ENCODE assay signal across 22 cellular contexts in the genomic region with DNA sequence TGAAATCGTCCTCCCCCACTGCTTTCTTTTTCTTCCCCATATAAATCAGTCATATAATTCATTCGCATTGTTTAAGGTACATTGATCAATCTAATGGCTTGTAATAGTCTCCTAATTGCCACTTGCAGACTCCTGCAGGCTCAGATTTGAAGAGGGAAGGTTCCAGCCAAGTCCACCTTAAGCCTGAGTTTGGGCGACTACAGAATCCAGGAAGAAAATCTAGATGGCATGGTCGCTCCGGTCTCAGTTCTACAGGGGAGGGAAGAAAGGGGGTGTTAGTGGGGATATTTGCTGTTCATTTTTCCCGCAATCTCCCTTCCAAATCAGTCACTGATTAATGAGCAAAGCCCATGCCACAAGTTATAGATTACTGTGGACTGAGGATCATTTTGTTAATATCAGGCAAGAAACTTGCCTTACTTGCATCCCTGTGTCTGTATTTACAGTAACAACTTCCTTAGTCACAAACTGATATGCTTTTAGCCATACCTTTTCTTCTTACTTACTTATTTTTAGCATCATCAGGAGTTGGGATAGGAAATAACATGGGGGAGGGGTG. TPM values are rescaled to one million over a fixed set of nuclear protein-coding genes. Genes with fewer than 3 reads are reported as not detected.
A peak's percentile ranks its signal among the peaks of the same experiment; 100 is the strongest.
DNase-seq lines count a peak whose midpoint lies in the region; ATAC-seq and TF ChIP-seq lines count a peak whose summit lies in the region.
"Had no signal": no experiment of that assay in that cellular context is flagged by ENCODE, and none has a peak within 500 bp of the region (broad histone marks: within the 10 kb centered on the region; RNA-seq: fewer than 3 reads in every experiment).

No MANE protein-coding gene starts in this region.

- peak overlapping the region in 1 of 2 experiments; percentile 67 for H3K4me3 ChIP-seq in mesenchymal stem cell (ENCODE audit: insufficient read depth in 1 of 2, low read depth in 1 of 2, low read length in 2 of 2)
- H3K4me3 ChIP-seq in lower leg skin (ENCODE audit: low read depth, poor library complexity, severe bottlenecking): no peak overlapping the region

- no peak for TF ChIP-seq POLR2A in lower leg skin (IDR thresholded peaks at IDR 0.05)

- peaks cover 33% of the 10 kb centered on the region for H3K4me1 ChIP-seq in mesenchymal stem cell (ENCODE audit: control insufficient read depth, insufficient read depth, low read depth, low read length)

- H2BK5ac ChIP-seq in mesenchymal stem cell (ENCODE audit: low read depth, low read length, poor library complexity, severe bottlenecking): no peak overlapping the region

- WGBS in mesenchymal stem cell: 32% methylated on average over 4 of the region's 6 CpGs
- 58 to 67% methylated on average over 6 of the region's 6 CpGs for WGBS in lower leg skin, 2 donors

- peak overlapping the region; percentile 49 for H3K9ac ChIP-seq in mesenchymal stem cell (ENCODE audit: low read length)

- H3K36me3 Mint-ChIP-seq in brain (no peaks in the 10 kb centered on the region), type B pancreatic cell (no peaks in the 10 kb centered on the region)

- no peak overlapping the region for H2AK5ac ChIP-seq in mesenchymal stem cell (ENCODE audit: low read length, severe bottlenecking)

- no peaks in the 10 kb centered on the region for H3K36me3 ChIP-seq in mesenchymal stem cell (ENCODE audit: control insufficient read depth in 1 of 2, insufficient read depth in 2 of 2, low read depth in 1 of 2, low read length in 2 of 2)
- H3K36me3 ChIP-seq: pancreas, WERI-Rb-1 had no signal

- peaks cover 61% of the 10 kb centered on the region for H3K4me1 Mint-ChIP-seq in stimulated activated naive CD8-positive, alpha-beta T cell treated with anti-CD3 and anti-CD28 coated beads, Interleukin-15, amount 100 ng/mL, for 72 hours
- H3K4me1 Mint-ChIP-seq in brain (peaks cover 84% of the 10 kb centered on the region), type B pancreatic cell (ENCODE audit: unreplicated experiment) (peaks cover 45% of the 10 kb centered on the region)

- ATAC-seq in stimulated activated naive CD8-positive, alpha-beta T cell treated with anti-CD3 and anti-CD28 coated beads, Interleukin-15, amount 100 ng/mL, for 72 hours: no peak
- ATAC-seq in stimulated activated naive CD8-positive, alpha-beta T cell treated with anti-CD3 and anti-CD28 coated beads, Interleukin-15, Interleukin-2, amounts not matched to agents 100 U/mL and 50 U/mL, for 24 hours: no peak
- ATAC-seq in GM21515 (IDR thresholded peaks at IDR 0.05; ENCODE audit: unreplicated experiment): no peak
- ATAC-seq: activated CD8-positive, alpha-beta T cell treated with anti-CD3 and anti-CD28 coated beads, Interleukin-2, amount 10 ng/mL, durations not matched to agents 7 days and 5 days had no signal

- H2BK15ac ChIP-seq in mesenchymal stem cell (ENCODE audit: low read depth, poor library complexity, severe bottlenecking): no peak overlapping the region

- no peak overlapping the region for H3K4me2 ChIP-seq in mesenchymal stem cell (ENCODE audit: low read length, poor library complexity, severe bottlenecking)

- TF ChIP-seq CTCF in brain (conservative IDR thresholded peaks at IDR 0.05) (no peak), type B pancreatic cell (conservative IDR thresholded peaks at IDR 0.05) (no peak), lower leg skin (IDR thresholded peaks at IDR 0.05) (no peak)

- no peak overlapping the region for H3K27ac ChIP-seq in mesenchymal stem cell (ENCODE audit: low read length, poor library complexity, severe bottlenecking)
- H3K27ac ChIP-seq: pancreas, WERI-Rb-1 had no signal

- no peaks in the 10 kb centered on the region for H3K9me3 ChIP-seq in mesenchymal stem cell (ENCODE audit: control insufficient read depth, low read length)
- H3K9me3 ChIP-seq: pancreas had no signal

- no peaks in the 10 kb centered on the region for H3K9me3 Mint-ChIP-seq in stimulated activated naive CD8-positive, alpha-beta T cell treated with anti-CD3 and anti-CD28 coated beads, Interleukin-15, amount 100 ng/mL, for 72 hours
- peaks cover 2 to 10% (median 5%) of the 10 kb centered on the region in 5 experiments for H3K9me3 Mint-ChIP-seq in brain
- no peaks in the 10 kb centered on the region for H3K9me3 Mint-ChIP-seq in type B pancreatic cell
- H3K9me3 Mint-ChIP-seq: central memory CD8-positive, alpha-beta T cell had no signal

- no peak overlapping the region for H3K27ac Mint-ChIP-seq in stimulated activated naive CD8-positive, alpha-beta T cell treated with anti-CD3 and anti-CD28 coated beads, Interleukin-15, amount 100 ng/mL, for 72 hours
- H3K27ac Mint-ChIP-seq in brain (peak overlapping the region in 1 of 5 experiments; percentile 12), type B pancreatic cell (no peak overlapping the region)
- H3K27ac Mint-ChIP-seq: activated CD8-positive, alpha-beta T cell treated with anti-CD3 and anti-CD28 coated beads, Interleukin-2, amount 10 ng/mL, durations not matched to agents 7 days and 5 days had no signal

- DNase-seq in stimulated activated naive CD8-positive, alpha-beta T cell treated with anti-CD3 and anti-CD28 coated beads, Interleukin-15, amount 100 ng/mL, for 72 hours: no peak
- DNase-seq in stimulated activated naive CD8-positive, alpha-beta T cell treated with anti-CD3 and anti-CD28 coated beads, Interleukin-15, Interleukin-2, amounts not matched to agents 100 U/mL and 50 U/mL, for 24 hours: no peak
- no peak for DNase-seq in mesenchymal stem cell
- no peak for DNase-seq in type B pancreatic cell (ENCODE audit: extremely low spot score, unreplicated experiment)
- DNase-seq in lower leg skin (ENCODE audit: low spot score in 2 of 2): no peak
- no peak for DNase-seq in midbrain (lab: John Stamatoyannopoulos, UW)
- DNase-seq: activated CD8-positive, alpha-beta T cell treated with anti-CD3 and anti-CD28 coated beads, Interleukin-2, amount 10 ng/mL, durations not matched to agents 7 days and 5 days; amygdala; effector CD8-positive, alpha-beta T cell; Kasumi-1; NCI-H1105 treated with DMSO at 0.1 percent for 48 hours; NCI-H524 treated with DMSO at 0.1 percent for 48 hours; Right ventricle myocardium superior; stimulated activated CD4-positive, alpha-beta T cell treated with anti-CD3 and anti-CD28 coated beads, Interleukin-2, amount 100 ng/mL, for 24 hours; T-helper 1 cell; WERI-Rb-1 had no signal

- peaks cover 76 to 80% of the 10 kb centered on the region in 2 experiments for H3K27me3 ChIP-seq in mesenchymal stem cell (ENCODE audit: control insufficient read depth in 1 of 2, insufficient read depth in 1 of 2, low read length in 2 of 2)

- no peak overlapping the region for H3K14ac ChIP-seq in mesenchymal stem cell (ENCODE audit: low read length in 2 of 2)

- no peak overlapping the region for H3K18ac ChIP-seq in mesenchymal stem cell (ENCODE audit: low read depth in 1 of 2, low read length in 2 of 2)

- H3K4me3 Mint-ChIP-seq in stimulated activated naive CD8-positive, alpha-beta T cell treated with anti-CD3 and anti-CD28 coated beads, Interleukin-15, amount 100 ng/mL, for 72 hours: peak overlapping the region; percentile 30 to 71
- peak overlapping the region; percentile 62 to 86 (median 72) for H3K4me3 Mint-ChIP-seq in brain
- H3K4me3 Mint-ChIP-seq in type B pancreatic cell: peak overlapping the region; percentile 81
- H3K4me3 Mint-ChIP-seq: activated CD8-positive, alpha-beta T cell treated with anti-CD3 and anti-CD28 coated beads, Interleukin-2, amount 10 ng/mL, durations not matched to agents 7 days and 5 days; central memory CD8-positive, alpha-beta T cell had no signal

- H3K23ac ChIP-seq in mesenchymal stem cell (ENCODE audit: low read length in 2 of 2): no peak overlapping the region

- H4K91ac ChIP-seq in mesenchymal stem cell (ENCODE audit: low read length): no peak overlapping the region

- no peak overlapping the region for H4K8ac ChIP-seq in mesenchymal stem cell (ENCODE audit: low read length)

- H2BK120ac ChIP-seq in mesenchymal stem cell (ENCODE audit: low read depth, low read length): no peak overlapping the region

- intact Hi-C loops in lower leg skin (cut with DNase I; ENCODE audit: low total_unique reads): no loop called here

- H3K79me1 ChIP-seq in mesenchymal stem cell (replicated peaks; ENCODE audit: low read length, poor library complexity, severe bottlenecking): no peaks in the 10 kb centered on the region

- no peak overlapping the region for H2BK12ac ChIP-seq in mesenchymal stem cell (ENCODE audit: low read length in 2 of 2)

- H2AFZ ChIP-seq in mesenchymal stem cell (ENCODE audit: low read depth, low read length): no peak overlapping the region

- peaks cover 100% of the 10 kb centered on the region for H3K27me3 Mint-ChIP-seq in stimulated activated naive CD8-positive, alpha-beta T cell treated with anti-CD3 and anti-CD28 coated beads, Interleukin-15, amount 100 ng/mL, for 72 hours
- H3K27me3 Mint-ChIP-seq in brain (peaks cover 96% of the 10 kb centered on the region), type B pancreatic cell (peaks cover 96% of the 10 kb centered on the region)

- no peak overlapping the region for H3K4ac ChIP-seq in mesenchymal stem cell (ENCODE audit: low read depth in 1 of 2, low read length in 2 of 2)

RNA-seq across cellular contexts. Expression of a gene that starts 5.5 kb away (rescaled TPM):
- polyA plus RNA-seq in brain (ENCODE audit: insufficient read depth, low read depth, low replicate concordance): 0.61 TPM
- polyA plus RNA-seq in mesenchymal stem cell (2013, experiment 1 of 2): not detected
- not detected for polyA plus RNA-seq in mesenchymal stem cell (2013, experiment 2 of 2)
- total RNA-seq in type B pancreatic cell (ENCODE audit: low replicate concordance) (0.56 TPM in 1 of 2 replicates, not detected in the other), lower leg skin (1 to 10 TPM in 1 of 4 donors, not detected in 3; 1.7 TPM)
- total RNA-seq: activated CD8-positive, alpha-beta T cell treated with anti-CD3 and anti-CD28 coated beads, Interleukin-2, amount 10 ng/mL, durations not matched to agents 7 days and 5 days; mononuclear cell; OCI-LY7; pancreas; Right ventricle myocardium superior had no signal
